In genomic region chr21:38944903-38945302, GRCh38 we compare ENCODE assay signal across 14 cellular contexts.
A peak's percentile ranks its signal among the peaks of the same experiment; 100 is the strongest.
DNase-seq lines count a peak whose midpoint lies in the region; ATAC-seq and TF ChIP-seq lines count a peak whose summit lies in the region.
"Had no signal": no experiment of that assay in that cellular context is flagged by ENCODE, and none has a peak within 500 bp of the region (broad histone marks: within the 10 kb centered on the region; RNA-seq: fewer than 3 reads in every experiment).

No MANE protein-coding gene starts in this region.

- no peak overlapping the region for H3K9ac ChIP-seq in HUES48 (ENCODE audit: low read depth, low read length)
- H3K9ac ChIP-seq: BLaER1 treated with 17β-estradiol and CSF1 and Interleukin-3, amounts not matched to agents 10 nM and 100 nM; KMS-11 had no signal

- H3K4me3 ChIP-seq in HUES48 (ENCODE audit: low read depth, low read length) = no peak overlapping the region
- H3K4me3 ChIP-seq in astrocyte of the cerebellum (ENCODE audit: low read depth, low read length) = no peak overlapping the region
- H3K4me3 ChIP-seq in retinal pigment epithelial cell (ENCODE audit: low read length) = no peak overlapping the region
- H3K4me3 ChIP-seq: BLaER1 treated with 17β-estradiol and CSF1 and Interleukin-3, amounts not matched to agents 10 nM and 100 nM; MG63; PC-9 had no signal

- peak overlapping the region; percentile 77 for H3K27ac ChIP-seq in HUES48 (ENCODE audit: low read depth, low read length)
- H3K27ac ChIP-seq: BLaER1 treated with 17β-estradiol and CSF1 and Interleukin-3, amounts not matched to agents 10 nM and 100 nM; HL-60; KMS-11; PC-9 had no signal

- H3K27me3 ChIP-seq in HUES48 (ENCODE audit: control insufficient read depth, insufficient read depth, low read length) = no peaks in the 10 kb centered on the region
- H3K27me3 ChIP-seq: BLaER1 treated with 17β-estradiol and CSF1 and Interleukin-3, amounts not matched to agents 10 nM and 100 nM; MG63 had no signal

- H3K9me3 ChIP-seq in HUES48 (ENCODE audit: control insufficient read depth, insufficient read depth, low read length) = no peaks in the 10 kb centered on the region

- no peaks in the 10 kb centered on the region for H3K36me3 ChIP-seq in HUES48 (ENCODE audit: control insufficient read depth, insufficient read depth, low read length)
- H3K36me3 ChIP-seq: BLaER1 treated with 17β-estradiol and CSF1 and Interleukin-3, amounts not matched to agents 10 nM and 100 nM; MG63 had no signal

- in situ Hi-C loops in astrocyte of the cerebellum (cut with HindIII; ENCODE audit: low sequenced_read_pairs) = no loop called here

- DNase-seq in astrocyte of the cerebellum (ENCODE audit: low read depth) (no peak), iPS-NIHi11 (ENCODE audit: low spot score) (peak; percentile 45), retinal pigment epithelial cell (ENCODE audit: low read depth) (no peak)
- no peak for DNase-seq in activated CD4-positive, alpha-beta T cell treated with anti-CD3 and anti-CD28 coated beads, Interleukin-2, amount 50 U/mL, for 48 hours
- DNase-seq: NCI-H187, NCI-H446, PC-9 had no signal

- ATAC-seq in GM18502 (IDR thresholded peaks at IDR 0.05; ENCODE audit: poor library complexity, unreplicated experiment) (no peak), GM18873 (IDR thresholded peaks at IDR 0.05; ENCODE audit: low FRiP score, unreplicated experiment) (no peak)

- peaks cover 17% of the 10 kb centered on the region for H3K4me1 ChIP-seq in HUES48 (ENCODE audit: control insufficient read depth, insufficient read depth, low read length)
- H3K4me1 ChIP-seq: BLaER1 treated with 17β-estradiol and CSF1 and Interleukin-3, amounts not matched to agents 10 nM and 100 nM had no signal

- TF ChIP-seq CTCF in astrocyte of the cerebellum (IDR thresholded peaks at IDR 0.05; ENCODE audit: low read depth, low read length, missing control alignments) = peak; percentile 14
- TF ChIP-seq CTCF in retinal pigment epithelial cell (conservative IDR thresholded peaks at IDR 0.05; ENCODE audit: low read depth, low read length) = peak; percentile 17
